In genomic region chr11:73158356-73159051, GRCh38 we compare ENCODE assay signal across 13 cellular contexts.
DNase-seq lines count a peak whose midpoint lies in the region; ATAC-seq, FAIRE-seq and TF ChIP-seq lines count a peak whose summit lies in the region.
"Had no signal": no experiment of that assay in that cellular context is flagged by ENCODE, and none has a peak within 500 bp of the region (broad histone marks: within the 10 kb centered on the region; RNA-seq: fewer than 3 reads in every experiment).

No MANE protein-coding gene starts in this region.

- no peaks in the 10 kb centered on the region for H3K27me3 ChIP-seq in layer of hippocampus (ENCODE audit: control insufficient read depth, insufficient read depth, low read length)

- peaks cover 66 to 93% of the 10 kb centered on the region in 2 donors for H3K4me1 Mint-ChIP-seq in stimulated activated naive B cell treated with anti-CD40 and anti-IgM and Interleukin-4, amounts not matched to agents 10 μg/mL and 1 μg/mL and 100 μg/mL, for 72 hours

- H3K9me3 Mint-ChIP-seq in stimulated activated naive B cell treated with anti-CD40 and anti-IgM and Interleukin-4, amounts not matched to agents 10 μg/mL and 1 μg/mL and 100 μg/mL, for 72 hours = peaks cover 2 to 4% of the 10 kb centered on the region in 2 donors
- H3K9me3 Mint-ChIP-seq: activated T-helper 2 cell treated with anti-CD3 and anti-CD28 coated beads, Interferon-gamma antibody, Interleukin-2, Interleukin-4, amounts not matched to agents 10 μg/mL and 5 μg/mL and 100 μg/mL, durations not matched to agents 14 hours and 24 hours and 36 hours had no signal

- no peaks in the 10 kb centered on the region for H3K27me3 Mint-ChIP-seq in stimulated activated naive B cell treated with anti-CD40 and anti-IgM and Interleukin-4, amounts not matched to agents 10 μg/mL and 1 μg/mL and 100 μg/mL, for 72 hours

- H3K36me3 Mint-ChIP-seq in stimulated activated naive B cell treated with anti-CD40 and anti-IgM and Interleukin-4, amounts not matched to agents 10 μg/mL and 1 μg/mL and 100 μg/mL, for 72 hours = peaks cover 19 to 20% of the 10 kb centered on the region in 2 donors

- POLR2A ChIA-PET in GM10248 (lab: Yijun Ruan, JAX) = no interaction called here

- DNase-seq in HTR-8/SVneo (ENCODE audit: insufficient read length, low spot score) (peak; percentile 48), amniotic stem cell (lab: John Stamatoyannopoulos, UW) (peak; percentile 18), GM10248 (ENCODE audit: extremely low spot score) (no peak), NCI-H526 treated with DMSO at 0.1 percent for 48 hours (lab: John Stamatoyannopoulos, UW) (no peak), NOMO-1 treated with DMSO at 0.1 percent for 48 hours (lab: John Stamatoyannopoulos, UW; ENCODE audit: unreplicated experiment) (no peak), DMS53 (lab: John Stamatoyannopoulos, UW) (no peak)
- no peak for DNase-seq in stimulated activated naive B cell treated with anti-CD40 and anti-IgM and Interleukin-4, amounts not matched to agents 10 μg/mL and 1 μg/mL and 100 μg/mL, for 72 hours
- DNase-seq: kidney glomerular epithelial cell; stimulated activated CD4-positive, alpha-beta T cell treated with anti-CD3 and anti-CD28 coated beads, Interleukin-12 subunit alpha, Interleukin-12 subunit beta, amount 100 ng/mL, for 4 hours had no signal

- FAIRE-seq in HTR-8/SVneo (lab: Jason Lieb, UNC) = peak; percentile 69
- FAIRE-seq: G401.6, K562 had no signal

- no peak for TF ChIP-seq CTCF in GM10248 (IDR thresholded peaks at IDR 0.05; ENCODE audit: control extremely low read depth, extremely low read depth, low read depth, missing control alignments)

- peak overlapping the region; percentile 39 for H3K27ac Mint-ChIP-seq in stimulated activated naive B cell treated with anti-CD40 and anti-IgM and Interleukin-4, amounts not matched to agents 10 μg/mL and 1 μg/mL and 100 μg/mL, for 72 hours
- H3K27ac Mint-ChIP-seq: activated T-helper 2 cell treated with anti-CD3 and anti-CD28 coated beads, Interferon-gamma antibody, Interleukin-2, Interleukin-4, amounts not matched to agents 10 μg/mL and 5 μg/mL and 100 μg/mL, durations not matched to agents 14 hours and 24 hours and 36 hours had no signal

- CTCF ChIA-PET in GM10248 (lab: Yijun Ruan, JAX) = interaction anchor here (1.5 to 5.0 kb wide), 12 partner anchors 10 to 433 kb away, joined by 4 to 46 read pairs (median 7); partner anchors contain the start of gene FCHSD2

- ATAC-seq in stimulated activated naive B cell treated with anti-CD40 and anti-IgM and Interleukin-4, amounts not matched to agents 10 μg/mL and 1 μg/mL and 100 μg/mL, for 72 hours (replicated peaks) = no peak
- ATAC-seq: K562 had no signal

- H3K27ac ChIP-seq in layer of hippocampus (ENCODE audit: low read depth, low read length) = peak overlapping the region; percentile 23

- peak overlapping the region; percentile 85 to 86 for H3K4me3 Mint-ChIP-seq in stimulated activated naive B cell treated with anti-CD40 and anti-IgM and Interleukin-4, amounts not matched to agents 10 μg/mL and 1 μg/mL and 100 μg/mL, for 72 hours

Comparison
In these comparisons a context has a peak if more than half of its experiments do, and no peak if none do; other contexts are left out.
1. DNase-seq: peak in HTR-8/SVneo (single experiment) and amniotic stem cell (single experiment); none in stimulated activated naive B cell treated with anti-CD40 and anti-IgM and Interleukin-4, amounts not matched to agents 10 μg/mL and 1 μg/mL and 100 μg/mL, for 72 hours (single experiment), GM10248 (single experiment), NCI-H526 treated with DMSO at 0.1 percent for 48 hours (single experiment), NOMO-1 treated with DMSO at 0.1 percent for 48 hours (single experiment) and DMS53 (single experiment).